ENCODE assay signal across 26 cellular contexts in genomic region chr3:175198991-175199390, GRCh38.
"Had no signal": no experiment of that assay in that cellular context is flagged by ENCODE, and none has a peak within 500 bp of the region (broad histone marks: within the 10 kb centered on the region; RNA-seq: fewer than 3 reads in every experiment).

No MANE protein-coding gene starts in this region.

- H3K9me3 ChIP-seq: pancreas, prostate gland, right atrium auricular region, right lobe of liver, transverse colon, upper lobe of left lung, vagina had no signal

- H3K4me1 Mint-ChIP-seq: naive B cell; natural killer cell; nephron progenitor cell; stimulated activated memory B cell treated with anti-CD40 and anti-IgM and Interleukin-4, amounts not matched to agents 10 μg/mL and 1 μg/mL and 100 μg/mL, for 72 hours; stimulated activated naive CD8-positive, alpha-beta T cell treated with anti-CD3 and anti-CD28 coated beads, Interleukin-15, amount 100 ng/mL, for 72 hours had no signal

- ATAC-seq: natural killer cell; pancreas; right lobe of liver; stimulated activated memory B cell treated with anti-CD40 and anti-IgM and Interleukin-4, amounts not matched to agents 10 μg/mL and 1 μg/mL and 100 μg/mL, for 72 hours; stimulated activated naive CD8-positive, alpha-beta T cell treated with anti-CD3 and anti-CD28 coated beads, Interleukin-15, amount 100 ng/mL, for 72 hours had no signal

- DNase-seq: islet precursor cell; left ventricle myocardium inferior; mesendoderm; naive B cell; natural killer cell; nephron progenitor cell; pancreas; posterior cingulate gyrus; right lobe of liver; stimulated activated CD4-positive, alpha-beta T cell treated with anti-CD3 and anti-CD28 coated beads, Interleukin-1b, Interleukin-23, amount 100 ng/mL, for 48 hours; stimulated activated CD4-positive, alpha-beta T cell treated with anti-CD3 and anti-CD28 coated beads, Interleukin-2, amount 100 ng/mL, for 48 hours; stimulated activated CD4-positive, alpha-beta T cell treated with anti-CD3 and anti-CD28 coated beads, Interleukin-4, amount 100 ng/mL, for 4 hours; stimulated activated CD8-positive, alpha-beta memory T cell treated with anti-CD3 and anti-CD28 coated beads, Interleukin-4, amount 100 ng/mL, for 48 hours; stimulated activated naive CD4-positive, alpha-beta T cell treated with Interleukin-2 at 50 U/mL for 16 hours; stimulated activated naive CD8-positive, alpha-beta T cell treated with anti-CD3 and anti-CD28 coated beads, Interleukin-15, amount 100 ng/mL, for 72 hours; substantia nigra; transverse colon; upper lobe of left lung had no signal

- H3K4me3 ChIP-seq: hepatocyte, left ventricle myocardium inferior, lung, pancreas, prostate gland, right atrium auricular region, right lobe of liver, smooth muscle cell, transverse colon, upper lobe of left lung, vagina had no signal

- H3K9me3 Mint-ChIP-seq: nephron progenitor cell; stimulated activated memory B cell treated with anti-CD40 and anti-IgM and Interleukin-4, amounts not matched to agents 10 μg/mL and 1 μg/mL and 100 μg/mL, for 72 hours had no signal

- H3K36me3 ChIP-seq: left ventricle myocardium inferior, pancreas, prostate gland, right atrium auricular region, right lobe of liver, transverse colon, upper lobe of left lung, vagina had no signal

- H2AFZ ChIP-seq: hepatocyte had no signal

- H3K27me3 ChIP-seq: hepatocyte, pancreas, right atrium auricular region, right lobe of liver, transverse colon, upper lobe of left lung, vagina had no signal

- H3K79me2 ChIP-seq: hepatocyte had no signal

- H3K4me3 Mint-ChIP-seq: mesothelial cell of epicardium; natural killer cell; nephron progenitor cell; stimulated activated memory B cell treated with anti-CD40 and anti-IgM and Interleukin-4, amounts not matched to agents 10 μg/mL and 1 μg/mL and 100 μg/mL, for 72 hours; stimulated activated naive CD8-positive, alpha-beta T cell treated with anti-CD3 and anti-CD28 coated beads, Interleukin-15, amount 100 ng/mL, for 72 hours had no signal

- H3K27me3 Mint-ChIP-seq: naive B cell; stimulated activated memory B cell treated with anti-CD40 and anti-IgM and Interleukin-4, amounts not matched to agents 10 μg/mL and 1 μg/mL and 100 μg/mL, for 72 hours; stimulated activated naive CD8-positive, alpha-beta T cell treated with anti-CD3 and anti-CD28 coated beads, Interleukin-15, amount 100 ng/mL, for 72 hours had no signal

- H3K4me2 ChIP-seq: hepatocyte, smooth muscle cell had no signal

- H3K4me1 ChIP-seq: pancreas, prostate gland, right atrium auricular region, right lobe of liver, transverse colon, upper lobe of left lung, vagina had no signal

- H3K27ac Mint-ChIP-seq: mesothelial cell of epicardium; naive B cell; natural killer cell; nephron progenitor cell; stimulated activated memory B cell treated with anti-CD40 and anti-IgM and Interleukin-4, amounts not matched to agents 10 μg/mL and 1 μg/mL and 100 μg/mL, for 72 hours; stimulated activated naive CD8-positive, alpha-beta T cell treated with anti-CD3 and anti-CD28 coated beads, Interleukin-15, amount 100 ng/mL, for 72 hours had no signal

- H3K27ac ChIP-seq: hepatocyte, left ventricle myocardium inferior, pancreas, prostate gland, right atrium auricular region, right lobe of liver, transverse colon, upper lobe of left lung, vagina had no signal

- FAIRE-seq: pancreas had no signal

- H3K36me3 Mint-ChIP-seq: naive B cell; stimulated activated memory B cell treated with anti-CD40 and anti-IgM and Interleukin-4, amounts not matched to agents 10 μg/mL and 1 μg/mL and 100 μg/mL, for 72 hours had no signal
